15 cellular contexts compared by ENCODE assay signal in the genomic region with DNA sequence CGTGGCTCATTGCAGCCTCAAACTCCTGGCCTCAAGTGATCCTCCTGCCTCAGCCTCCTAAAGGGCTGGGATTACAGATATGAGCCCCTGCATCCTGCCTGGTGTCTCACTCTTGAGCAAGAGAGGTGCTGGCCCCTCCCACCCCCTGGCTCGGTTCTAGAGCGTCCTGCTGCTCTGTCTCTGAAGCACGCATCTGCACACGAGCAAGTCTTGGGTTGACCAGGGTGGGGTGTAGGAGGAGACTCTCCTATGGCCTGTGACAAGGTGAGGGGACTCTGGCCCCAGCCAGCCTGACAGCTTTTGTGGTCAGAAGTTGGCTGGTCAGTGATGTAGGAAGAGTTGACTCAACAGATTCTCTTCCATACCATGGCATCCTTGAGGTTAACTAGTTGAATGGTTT.
A peak's percentile ranks its signal among the peaks of the same experiment; 100 is the strongest.
DNase-seq lines count a peak whose midpoint lies in the region; ATAC-seq, FAIRE-seq and TF ChIP-seq lines count a peak whose summit lies in the region.
"Had no signal": no experiment of that assay in that cellular context is flagged by ENCODE, and none has a peak within 500 bp of the region (broad histone marks: within the 10 kb centered on the region; RNA-seq: fewer than 3 reads in every experiment).

No MANE protein-coding gene starts in this region.

- H3T11ph ChIP-seq in H9 (ENCODE audit: low read length): no peak overlapping the region

- H2BK5ac ChIP-seq in H9 (ENCODE audit: insufficient read length, low read length): no peak overlapping the region

- H3K27me3 ChIP-seq in GM12878 (replicated peaks in 1 of 2; ENCODE audit: control insufficient read depth in 2 of 2, insufficient read depth in 2 of 2, low read length in 1 of 2): no peaks in the 10 kb centered on the region
- no peaks in the 10 kb centered on the region for H3K27me3 ChIP-seq in osteoblast (ENCODE audit: insufficient read depth, low read length)
- no peaks in the 10 kb centered on the region for H3K27me3 ChIP-seq in H9 (ENCODE audit: insufficient read depth, low read length)

- no peak for TF ChIP-seq CTCF in GM12878 (IDR thresholded peaks at IDR 0.05 in 2 of 3, conservative IDR thresholded peaks at IDR 0.05 in 1 of 3; ENCODE audit: control insufficient read depth in 2 of 3, extremely low read depth in 1 of 3, insufficient read depth in 1 of 3, low read depth in 3 of 3, low read length in 3 of 3)
- no peak for TF ChIP-seq CTCF in osteoblast (IDR thresholded peaks at IDR 0.05; ENCODE audit: extremely low read depth, low read depth, low read length)
- no peak for TF ChIP-seq CTCF in H9 (conservative IDR thresholded peaks at IDR 0.05)

- H3K18ac ChIP-seq in H9 (ENCODE audit: insufficient read length, low read depth, low read length): no peak overlapping the region

- H4K20me1 ChIP-seq in GM12878 (ENCODE audit: control insufficient read depth, insufficient read depth) (no peaks in the 10 kb centered on the region), osteoblast (ENCODE audit: insufficient read depth, low read length) (no peaks in the 10 kb centered on the region), H9 (ENCODE audit: control insufficient read depth, insufficient read depth, insufficient read length) (no peaks in the 10 kb centered on the region)

- peak; percentile 67 for ATAC-seq in GM12878

- no peak for TF ChIP-seq EP300 in GM12878 (IDR thresholded peaks at IDR 0.05; ENCODE audit: borderline replicate concordance in 1 of 2, control insufficient read depth in 1 of 2, low read depth in 2 of 2, low read length in 2 of 2)

- FAIRE-seq in GM12878 (lab: Jason Lieb, UNC): no peak

- peaks cover 5% of the 10 kb centered on the region for H3K27me3 Mint-ChIP-seq in activated CD4-positive, alpha-beta memory T cell treated with anti-CD3 and anti-CD28 coated beads for 36 hours
- H3K27me3 Mint-ChIP-seq in activated CD4-positive, alpha-beta memory T cell treated with anti-CD3 and anti-CD28 coated beads, Interleukin-2, amount 10 ng/mL, durations not matched to agents 7 days and 5 days: peaks cover 17% of the 10 kb centered on the region
- H3K27me3 Mint-ChIP-seq in stimulated activated naive CD8-positive, alpha-beta T cell treated with anti-CD3 and anti-CD28 coated beads, Interleukin-15, Interleukin-2, amounts not matched to agents 100 ng/mL and 50 ng/mL, for 24 hours: no peaks in the 10 kb centered on the region
- no peaks in the 10 kb centered on the region for H3K27me3 Mint-ChIP-seq in H9 (ENCODE audit: low read depth)

- WGBS in GM12878 (ENCODE audit: insufficient coverage, insufficient replicate concordance, low lambda C conversion rate, missing lambda C conversion rate): 93% methylated on average over 5 of the region's 5 CpGs
- no CpG with 5 or more reads among the region's 5 CpGs for WGBS in H9 (ENCODE audit: extremely low coverage, insufficient read length, low lambda C conversion rate)

- H4K91ac ChIP-seq in H9 (ENCODE audit: insufficient read length, low read depth, low read length): no peak overlapping the region

- H3K56ac ChIP-seq in H9 (ENCODE audit: insufficient read length, low read depth, low read length): no peak overlapping the region

- H2AFZ ChIP-seq in GM12878 (ENCODE audit: control insufficient read depth, low read depth, low read length) (no peak overlapping the region), osteoblast (ENCODE audit: low read length) (no peak overlapping the region), H9 (ENCODE audit: low read length) (no peak overlapping the region)

- H2BK20ac ChIP-seq in H9 (ENCODE audit: low read depth, low read length, poor library complexity, severe bottlenecking): no peak overlapping the region

- H3K4me2 ChIP-seq in GM12878 (ENCODE audit: control insufficient read depth, insufficient read depth) (no peak overlapping the region), osteoblast (ENCODE audit: insufficient read depth, low read length) (no peak overlapping the region), H9 (ENCODE audit: insufficient read depth, insufficient read length, low read length) (no peak overlapping the region)

- POLR2A ChIA-PET in activated CD4-positive, alpha-beta memory T cell treated with anti-CD3 and anti-CD28 coated beads for 36 hours (lab: Charles Lee): no interaction called here
- POLR2A ChIA-PET in activated CD4-positive, alpha-beta memory T cell treated with anti-CD3 and anti-CD28 coated beads, Interleukin-2, amount 10 ng/mL, durations not matched to agents 7 days and 5 days (lab: Charles Lee): interaction anchor here (0.7 to 1.7 kb wide), 4 partner anchors 41 to 89 kb away, joined by 3 to 5 read pairs (median 3); no protein-coding TSS in a partner anchor
- POLR2A ChIA-PET in GM12878 (lab: Charles Lee): interaction anchor here (1.4 kb wide), 2 partner anchors 88 to 290 kb away, joined by 3 to 5 read pairs; no protein-coding TSS in a partner anchor

- H3K27ac Mint-ChIP-seq in activated CD4-positive, alpha-beta memory T cell treated with anti-CD3 and anti-CD28 coated beads for 36 hours: peak overlapping the region; percentile 19
- H3K27ac Mint-ChIP-seq in activated CD4-positive, alpha-beta memory T cell treated with anti-CD3 and anti-CD28 coated beads, Interleukin-2, amount 10 ng/mL, durations not matched to agents 7 days and 5 days: no peak overlapping the region
- H3K27ac Mint-ChIP-seq in stimulated activated naive CD8-positive, alpha-beta T cell treated with anti-CD3 and anti-CD28 coated beads, Interleukin-15, Interleukin-2, amounts not matched to agents 100 ng/mL and 50 ng/mL, for 24 hours: peak overlapping the region; percentile 31
- H3K27ac Mint-ChIP-seq in H9: peak overlapping the region in 1 of 3 experiments; percentile 74; a peak in 1 of 7 replicates
- H3K27ac Mint-ChIP-seq: B cell had no signal

- no peaks in the 10 kb centered on the region for H3K36me3 ChIP-seq in GM12878 (ENCODE audit: control insufficient read depth in 2 of 2, insufficient read depth in 2 of 2, low read length in 1 of 2)
- H3K36me3 ChIP-seq in osteoblast (ENCODE audit: insufficient read depth, low read length): no peaks in the 10 kb centered on the region

- no peaks in the 10 kb centered on the region for H3K4me1 ChIP-seq in GM12878 (ENCODE audit: control insufficient read depth, insufficient read depth, low read length)
- H3K4me1 ChIP-seq in osteoblast (ENCODE audit: insufficient read depth, low read length): no peaks in the 10 kb centered on the region
- no peaks in the 10 kb centered on the region for H3K4me1 ChIP-seq in H9 (ENCODE audit: insufficient read depth, low read length)

- no peak for TF ChIP-seq RAD21 in GM12878 (IDR thresholded peaks at IDR 0.05; ENCODE audit: insufficient read depth, low read depth, low read length)

- intact Hi-C loops in activated CD4-positive, alpha-beta memory T cell treated with anti-CD3 and anti-CD28 coated beads for 36 hours (cut with micrococcal nuclease): loop anchor here (2.0 to 10.0 kb wide), 4 partner anchors 47 to 290 kb away; no protein-coding TSS in a partner anchor
- intact Hi-C loops in GM12878 (cut with micrococcal nuclease; ENCODE audit: unreplicated experiment): loop anchor here (10.0 kb wide), 1 partner anchor 490 kb away; no protein-coding TSS in a partner anchor

- no peak overlapping the region for H4K8ac ChIP-seq in H9 (replicated peaks; ENCODE audit: insufficient read length, low read depth, low read length)

- no peak for DNase-seq in activated CD4-positive, alpha-beta memory T cell treated with anti-CD3 and anti-CD28 coated beads for 36 hours
- DNase-seq in activated CD4-positive, alpha-beta memory T cell treated with anti-CD3 and anti-CD28 coated beads, Interleukin-2, amount 10 ng/mL, durations not matched to agents 7 days and 5 days: no peak
- DNase-seq in GM12878 (ENCODE audit: low read depth, low spot score): no peak
- DNase-seq in osteoblast (ENCODE audit: insufficient read length, low spot score, missing footprints): peak; percentile 56
- DNase-seq in H9: no peak
- no peak for DNase-seq in DMS79 treated with DMSO at 0.1 percent for 48 hours (lab: John Stamatoyannopoulos, UW)
- DNase-seq in NK-92 treated with Interleukin-12 subunit alpha and Interleukin-12 subunit beta, amount 100 ng/mL, for 24 hours (lab: John Stamatoyannopoulos, UW): no peak
- DNase-seq: 8988T, DMS153, NCI-H187, NCI-H2107, NCI-H510A had no signal

- RAD21 ChIA-PET in GM12878 (lab: Charles Lee; ENCODE audit: unreplicated experiment): interaction anchor here (0.7 to 2.5 kb wide), 9 partner anchors 62 to 288 kb away, joined by 3 to 19 read pairs (median 5); no protein-coding TSS in a partner anchor

- peaks cover 19% of the 10 kb centered on the region for H3K4me1 Mint-ChIP-seq in activated CD4-positive, alpha-beta memory T cell treated with anti-CD3 and anti-CD28 coated beads for 36 hours (ENCODE audit: low read depth)
- H3K4me1 Mint-ChIP-seq in activated CD4-positive, alpha-beta memory T cell treated with anti-CD3 and anti-CD28 coated beads, Interleukin-2, amount 10 ng/mL, durations not matched to agents 7 days and 5 days: peaks cover 31% of the 10 kb centered on the region
- peaks cover 25% of the 10 kb centered on the region for H3K4me1 Mint-ChIP-seq in stimulated activated naive CD8-positive, alpha-beta T cell treated with anti-CD3 and anti-CD28 coated beads, Interleukin-15, Interleukin-2, amounts not matched to agents 100 ng/mL and 50 ng/mL, for 24 hours (ENCODE audit: low read depth)
- peaks cover 16 to 25% of the 10 kb centered on the region in 2 experiments for H3K4me1 Mint-ChIP-seq in H9

- H2BK15ac ChIP-seq in H9 (ENCODE audit: low read depth, low read length): no peak overlapping the region

- H3K4me3 ChIP-seq in GM12878: no peak overlapping the region
- H3K4me3 ChIP-seq in osteoblast (ENCODE audit: insufficient read depth, low read length): no peak overlapping the region

- H3K79me1 ChIP-seq in H9 (ENCODE audit: insufficient read depth, low read depth, low read length, poor library complexity, severe bottlenecking): no peaks in the 10 kb centered on the region

- in situ Hi-C loops in GM12878 (cut with MboI): no loop called here

- H3K23me2 ChIP-seq in H9 (ENCODE audit: insufficient read length, low read depth, low read length, poor library complexity, severe bottlenecking): no peaks in the 10 kb centered on the region

- CTCF ChIA-PET in activated CD4-positive, alpha-beta memory T cell treated with anti-CD3 and anti-CD28 coated beads for 36 hours (lab: Charles Lee): interaction anchor here (0.7 to 4.5 kb wide), 23 partner anchors 8 to 288 kb away, joined by 3 to 73 read pairs (median 5); no protein-coding TSS in a partner anchor
- CTCF ChIA-PET in activated CD4-positive, alpha-beta memory T cell treated with anti-CD3 and anti-CD28 coated beads, Interleukin-2, amount 10 ng/mL, durations not matched to agents 7 days and 5 days (lab: Charles Lee): interaction anchor here (0.7 to 2.9 kb wide), 21 partner anchors 8 to 289 kb away, joined by 3 to 56 read pairs (median 4); no protein-coding TSS in a partner anchor
- CTCF ChIA-PET in GM12878 (lab: Yijun Ruan, JAX): interaction anchor here (0.7 to 4.3 kb wide), 20 partner anchors 15 to 445 kb away, joined by 3 to 72 read pairs (median 4); no protein-coding TSS in a partner anchor

- no peak overlapping the region for H3K14ac ChIP-seq in H9 (ENCODE audit: insufficient read depth, low read length)

- H3K9me3 Mint-ChIP-seq in activated CD4-positive, alpha-beta memory T cell treated with anti-CD3 and anti-CD28 coated beads for 36 hours: peaks cover 2% of the 10 kb centered on the region
- H3K9me3 Mint-ChIP-seq in activated CD4-positive, alpha-beta memory T cell treated with anti-CD3 and anti-CD28 coated beads, Interleukin-2, amount 10 ng/mL, durations not matched to agents 7 days and 5 days: peaks cover 2% of the 10 kb centered on the region
- no peaks in the 10 kb centered on the region for H3K9me3 Mint-ChIP-seq in stimulated activated naive CD8-positive, alpha-beta T cell treated with anti-CD3 and anti-CD28 coated beads, Interleukin-15, Interleukin-2, amounts not matched to agents 100 ng/mL and 50 ng/mL, for 24 hours
- peaks cover 4 to 7% of the 10 kb centered on the region in 2 experiments for H3K9me3 Mint-ChIP-seq in H9
- H3K9me3 Mint-ChIP-seq: CD4-positive, alpha-beta memory T cell had no signal

- SMC1A ChIA-PET in GM12878 (lab: Charles Lee; ENCODE audit: uncharacterized antibody, unreplicated experiment): interaction anchor here (0.6 to 4.1 kb wide), 17 partner anchors 19 to 290 kb away, joined by 3 to 43 read pairs (median 4); no protein-coding TSS in a partner anchor

- H2AK5ac ChIP-seq in H9 (ENCODE audit: insufficient read length, low read length): no peak overlapping the region

- H2BK120ac ChIP-seq in H9 (ENCODE audit: low read depth, low read length, poor library complexity, severe bottlenecking): no peak overlapping the region

- no peak for TF ChIP-seq POLR2A in GM12878 (IDR thresholded peaks at IDR 0.05; ENCODE audit: low read depth, low read length)

- no TSS peak for BruUV-seq in GM12878 (replicated peaks; lab: Mats Ljungman, UMichigan)

- H3K23ac ChIP-seq in H9 (ENCODE audit: insufficient read length, low read depth, low read length): no peak overlapping the region

- H2BK12ac ChIP-seq in H9 (ENCODE audit: insufficient read length, low read depth, low read length): no peak overlapping the region

- no peak overlapping the region for H4K5ac ChIP-seq in H9 (ENCODE audit: insufficient read length, low read depth, low read length)

- H3K4me3 Mint-ChIP-seq in activated CD4-positive, alpha-beta memory T cell treated with anti-CD3 and anti-CD28 coated beads for 36 hours: no peak overlapping the region
- no peak overlapping the region for H3K4me3 Mint-ChIP-seq in activated CD4-positive, alpha-beta memory T cell treated with anti-CD3 and anti-CD28 coated beads, Interleukin-2, amount 10 ng/mL, durations not matched to agents 7 days and 5 days
- no peak overlapping the region for H3K4me3 Mint-ChIP-seq in stimulated activated naive CD8-positive, alpha-beta T cell treated with anti-CD3 and anti-CD28 coated beads, Interleukin-15, Interleukin-2, amounts not matched to agents 100 ng/mL and 50 ng/mL, for 24 hours
- H3K4me3 Mint-ChIP-seq in H9: no peak overlapping the region
- H3K4me3 Mint-ChIP-seq: B cell; CD4-positive, alpha-beta memory T cell had no signal

- H3K4ac ChIP-seq in H9 (ENCODE audit: low read depth, low read length): no peak overlapping the region

- H3K36me3 Mint-ChIP-seq in activated CD4-positive, alpha-beta memory T cell treated with anti-CD3 and anti-CD28 coated beads for 36 hours: no peaks in the 10 kb centered on the region
- no peaks in the 10 kb centered on the region for H3K36me3 Mint-ChIP-seq in activated CD4-positive, alpha-beta memory T cell treated with anti-CD3 and anti-CD28 coated beads, Interleukin-2, amount 10 ng/mL, durations not matched to agents 7 days and 5 days (ENCODE audit: low read depth)
- H3K36me3 Mint-ChIP-seq in stimulated activated naive CD8-positive, alpha-beta T cell treated with anti-CD3 and anti-CD28 coated beads, Interleukin-15, Interleukin-2, amounts not matched to agents 100 ng/mL and 50 ng/mL, for 24 hours (ENCODE audit: low read depth): no peaks in the 10 kb centered on the region
- no peaks in the 10 kb centered on the region; a peak in 1 of 7 replicates for H3K36me3 Mint-ChIP-seq in H9 (ENCODE audit: insufficient read depth in 1 of 3, low read depth in 3 of 3)
- H3K36me3 Mint-ChIP-seq: CD4-positive, alpha-beta memory T cell had no signal

- H3K9me3 ChIP-seq in GM12878 (replicated peaks; ENCODE audit: control insufficient read depth, insufficient read depth, low read length): no peaks in the 10 kb centered on the region
- H3K9me3 ChIP-seq in osteoblast (ENCODE audit: low read depth, low read length): no peaks in the 10 kb centered on the region
- H3K9me3 ChIP-seq in H9 (ENCODE audit: control insufficient read depth, low read depth, low read length): no peaks in the 10 kb centered on the region

- H3K79me2 ChIP-seq in GM12878 (ENCODE audit: control insufficient read depth, insufficient read depth, low read length) (no peaks in the 10 kb centered on the region), osteoblast (ENCODE audit: insufficient read depth, low read length) (no peaks in the 10 kb centered on the region), H9 (ENCODE audit: insufficient read depth, low read length) (no peaks in the 10 kb centered on the region)

- H3K9ac ChIP-seq in GM12878 (ENCODE audit: control insufficient read depth, insufficient read depth, low read length) (no peak overlapping the region), H9 (ENCODE audit: extremely low read depth, insufficient read length, low read length) (no peak overlapping the region)

- H3K27ac ChIP-seq in GM12878 (ENCODE audit: control insufficient read depth, insufficient read depth) (no peak overlapping the region), osteoblast (ENCODE audit: low read depth, low read length) (no peak overlapping the region), H9 (ENCODE audit: insufficient read length, low read depth, low read length) (no peak overlapping the region)
